ENCODE assay signal across 1 cellular context in the genomic region with DNA sequence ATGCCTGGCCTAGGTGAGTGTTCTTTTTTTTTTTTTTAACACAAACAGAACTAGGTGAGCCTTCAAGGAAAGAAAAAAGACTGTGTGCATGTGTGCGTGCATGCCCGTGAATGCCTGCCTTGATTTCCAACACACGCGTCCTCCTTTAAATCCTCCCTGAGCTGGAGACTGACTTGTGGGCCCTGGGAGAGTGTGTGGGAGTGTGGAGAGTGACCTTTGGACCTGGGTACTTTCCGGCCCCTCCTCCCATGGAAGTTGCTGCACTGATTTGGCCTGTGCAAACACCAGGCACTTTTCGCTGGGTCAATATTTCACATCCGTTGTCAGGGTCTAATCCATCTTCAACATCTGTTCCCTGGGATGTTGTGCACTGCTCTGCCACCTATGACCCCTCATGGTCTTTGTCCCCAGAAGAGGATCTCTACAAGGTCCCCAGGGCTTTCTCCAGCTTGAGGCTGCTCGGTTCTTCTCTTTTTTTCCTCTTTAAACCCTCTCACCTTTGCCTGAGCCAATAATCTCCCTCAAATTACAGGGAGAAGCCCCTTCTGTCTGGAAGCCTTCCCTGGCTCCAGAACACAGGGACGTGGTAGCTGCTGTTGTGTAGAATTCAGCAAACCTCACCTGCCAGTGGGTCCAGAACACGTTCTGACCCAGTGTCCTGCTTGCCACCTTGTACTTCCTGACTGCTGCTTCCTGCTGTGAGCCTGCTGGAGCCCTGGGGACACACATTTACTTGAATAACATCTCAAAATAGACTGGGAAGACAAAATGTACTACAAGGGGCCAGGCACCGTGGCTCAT.
TF ChIP-seq lines count a peak whose summit lies in the region.

No MANE protein-coding gene starts in this region.

TF ChIP-seq in HepG2, 621 proteins besides CTCF, POLR2A, EP300 and RAD21 (continued from another document and continues in another):
- no peak for TF ChIP-seq FOXM1 (CRISPR knock-in tag; IDR thresholded peaks at IDR 0.05)
- TF ChIP-seq ZNF121 (CRISPR knock-in tag; IDR thresholded peaks at IDR 0.05), result peak; percentile 99
- TF ChIP-seq, protein P1, sequence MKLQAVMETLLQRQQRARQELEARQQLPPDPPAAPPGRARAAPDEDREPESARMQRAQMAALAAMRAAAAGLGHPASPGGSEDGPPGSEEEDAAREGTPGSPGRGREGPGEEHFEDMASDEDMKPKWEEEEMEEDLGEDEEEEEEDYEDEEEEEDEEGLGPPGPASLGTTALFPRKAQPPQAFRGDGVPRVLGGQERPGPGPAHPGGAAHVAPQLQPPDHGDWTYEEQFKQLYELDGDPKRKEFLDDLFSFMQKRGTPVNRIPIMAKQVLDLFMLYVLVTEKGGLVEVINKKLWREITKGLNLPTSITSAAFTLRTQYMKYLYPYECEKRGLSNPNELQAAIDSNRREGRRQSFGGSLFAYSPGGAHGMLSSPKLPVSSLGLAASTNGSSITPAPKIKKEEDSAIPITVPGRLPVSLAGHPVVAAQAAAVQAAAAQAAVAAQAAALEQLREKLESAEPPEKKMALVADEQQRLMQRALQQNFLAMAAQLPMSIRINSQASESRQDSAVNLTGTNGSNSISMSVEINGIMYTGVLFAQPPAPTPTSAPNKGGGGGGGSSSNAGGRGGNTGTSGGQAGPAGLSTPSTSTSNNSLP (IDR thresholded peaks at IDR 0.05; ENCODE audit: low read depth, low read length), result peak; percentile 91
- no peak for TF ChIP-seq HNRNPL (IDR thresholded peaks at IDR 0.05; ENCODE audit: low read depth, low read length)
- no peak for TF ChIP-seq PTBP1 (IDR thresholded peaks at IDR 0.05; ENCODE audit: low read depth, low read length, poor library complexity, severe bottlenecking)
- TF ChIP-seq, protein P2, sequence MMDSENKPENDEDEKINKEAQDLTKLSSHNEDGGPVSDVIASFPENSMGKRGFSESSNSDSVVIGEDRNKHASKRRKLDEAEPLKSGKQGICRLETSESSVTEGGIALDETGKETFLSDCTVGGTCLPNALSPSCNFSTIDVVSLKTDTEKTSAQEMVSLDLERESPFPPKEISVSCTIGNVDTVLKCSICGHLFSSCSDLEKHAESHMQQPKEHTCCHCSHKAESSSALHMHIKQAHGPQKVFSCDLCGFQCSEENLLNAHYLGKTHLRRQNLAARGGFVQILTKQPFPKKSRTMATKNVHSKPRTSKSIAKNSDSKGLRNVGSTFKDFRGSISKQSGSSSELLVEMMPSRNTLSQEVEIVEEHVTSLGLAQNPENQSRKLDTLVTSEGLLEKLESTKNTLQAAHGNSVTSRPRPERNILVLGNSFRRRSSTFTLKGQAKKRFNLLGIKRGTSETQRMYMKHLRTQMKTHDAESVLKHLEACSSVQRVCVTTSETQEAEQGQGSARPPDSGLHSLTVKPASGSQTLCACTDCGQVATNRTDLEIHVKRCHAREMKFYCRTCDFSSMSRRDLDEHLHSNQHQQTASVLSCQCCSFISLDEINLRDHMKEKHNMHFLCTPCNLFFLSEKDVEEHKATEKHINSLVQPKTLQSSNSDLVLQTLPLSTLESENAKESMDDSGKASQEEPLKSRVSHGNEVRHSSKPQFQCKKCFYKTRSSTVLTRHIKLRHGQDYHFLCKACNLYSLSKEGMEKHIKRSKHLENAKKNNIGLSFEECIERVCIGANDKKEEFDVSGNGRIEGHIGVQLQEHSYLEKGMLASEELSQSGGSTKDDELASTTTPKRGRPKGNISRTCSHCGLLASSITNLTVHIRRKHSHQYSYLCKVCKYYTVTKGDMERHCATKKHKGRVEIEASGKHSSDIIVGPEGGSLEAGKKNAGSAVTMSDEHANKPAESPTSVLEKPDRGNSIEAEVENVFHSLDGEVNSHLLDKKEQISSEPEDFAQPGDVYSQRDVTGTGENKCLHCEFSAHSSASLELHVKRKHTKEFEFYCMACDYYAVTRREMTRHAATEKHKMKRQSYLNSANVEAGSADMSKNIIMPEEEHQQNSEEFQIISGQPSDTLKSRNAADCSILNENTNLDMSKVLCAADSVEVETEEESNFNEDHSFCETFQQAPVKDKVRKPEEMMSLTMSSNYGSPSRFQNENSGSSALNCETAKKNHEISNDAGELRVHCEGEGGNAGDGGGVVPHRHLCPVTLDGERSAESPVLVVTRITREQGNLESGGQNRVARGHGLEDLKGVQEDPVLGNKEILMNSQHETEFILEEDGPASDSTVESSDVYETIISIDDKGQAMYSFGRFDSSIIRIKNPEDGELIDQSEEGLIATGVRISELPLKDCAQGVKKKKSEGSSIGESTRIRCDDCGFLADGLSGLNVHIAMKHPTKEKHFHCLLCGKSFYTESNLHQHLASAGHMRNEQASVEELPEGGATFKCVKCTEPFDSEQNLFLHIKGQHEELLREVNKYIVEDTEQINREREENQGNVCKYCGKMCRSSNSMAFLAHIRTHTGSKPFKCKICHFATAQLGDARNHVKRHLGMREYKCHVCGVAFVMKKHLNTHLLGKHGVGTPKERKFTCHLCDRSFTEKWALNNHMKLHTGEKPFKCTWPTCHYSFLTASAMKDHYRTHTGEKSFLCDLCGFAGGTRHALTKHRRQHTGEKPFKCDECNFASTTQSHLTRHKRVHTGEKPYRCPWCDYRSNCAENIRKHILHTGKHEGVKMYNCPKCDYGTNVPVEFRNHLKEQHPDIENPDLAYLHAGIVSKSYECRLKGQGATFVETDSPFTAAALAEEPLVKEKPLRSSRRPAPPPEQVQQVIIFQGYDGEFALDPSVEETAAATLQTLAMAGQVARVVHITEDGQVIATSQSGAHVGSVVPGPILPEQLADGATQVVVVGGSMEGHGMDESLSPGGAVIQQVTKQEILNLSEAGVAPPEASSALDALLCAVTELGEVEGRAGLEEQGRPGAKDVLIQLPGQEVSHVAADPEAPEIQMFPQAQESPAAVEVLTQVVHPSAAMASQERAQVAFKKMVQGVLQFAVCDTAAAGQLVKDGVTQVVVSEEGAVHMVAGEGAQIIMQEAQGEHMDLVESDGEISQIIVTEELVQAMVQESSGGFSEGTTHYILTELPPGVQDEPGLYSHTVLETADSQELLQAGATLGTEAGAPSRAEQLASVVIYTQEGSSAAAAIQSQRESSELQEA (CRISPR knock-in tag; IDR thresholded peaks at IDR 0.05; ENCODE audit: not compliant biosample characterization), result no peak
- no peak for TF ChIP-seq HMGA1 (CRISPR knock-in tag; conservative IDR thresholded peaks at IDR 0.05)
- peak; percentile 49; the same call in 1 of the 2 replicates for TF ChIP-seq FOXK2 (IDR thresholded peaks at IDR 0.05)
- no peak for TF ChIP-seq FIP1L1 (IDR thresholded peaks at IDR 0.05; ENCODE audit: borderline replicate concordance, insufficient read depth, low read depth, low read length)
- no peak for TF ChIP-seq ZNF549 (CRISPR knock-in tag; IDR thresholded peaks at IDR 0.05)
- TF ChIP-seq NR2F6 (IDR thresholded peaks at IDR 0.05), result peak; percentile 99
- peak; percentile 100 for TF ChIP-seq NR2F6 (CRISPR knock-in tag; IDR thresholded peaks at IDR 0.05)
- peak; percentile 96 for TF ChIP-seq NR2F2 (IDR thresholded peaks at IDR 0.05; ENCODE audit: borderline replicate concordance, low read depth)
- peak; percentile 94; the same call in 1 of the 2 replicates for TF ChIP-seq ZNF205 (CRISPR knock-in tag; IDR thresholded peaks at IDR 0.05)
- TF ChIP-seq TSC22D2 (CRISPR knock-in tag; IDR thresholded peaks at IDR 0.05; ENCODE audit: borderline replicate concordance), result peak; percentile 82; the same call in 1 of the 2 replicates
- TF ChIP-seq ZNF143 (CRISPR knock-in tag; IDR thresholded peaks at IDR 0.05), result peak; percentile 48; the same call in 1 of the 2 replicates
- TF ChIP-seq ARNT (IDR thresholded peaks at IDR 0.05), result no peak
- TF ChIP-seq, protein P3, sequence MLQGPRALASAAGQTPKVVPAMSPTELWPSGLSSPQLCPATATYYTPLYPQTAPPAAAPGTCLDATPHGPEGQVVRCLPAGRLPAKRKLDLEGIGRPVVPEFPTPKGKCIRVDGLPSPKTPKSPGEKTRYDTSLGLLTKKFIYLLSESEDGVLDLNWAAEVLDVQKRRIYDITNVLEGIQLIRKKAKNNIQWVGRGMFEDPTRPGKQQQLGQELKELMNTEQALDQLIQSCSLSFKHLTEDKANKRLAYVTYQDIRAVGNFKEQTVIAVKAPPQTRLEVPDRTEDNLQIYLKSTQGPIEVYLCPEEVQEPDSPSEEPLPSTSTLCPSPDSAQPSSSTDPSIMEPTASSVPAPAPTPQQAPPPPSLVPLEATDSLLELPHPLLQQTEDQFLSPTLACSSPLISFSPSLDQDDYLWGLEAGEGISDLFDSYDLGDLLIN (CRISPR knock-in tag; IDR thresholded peaks at IDR 0.05; ENCODE audit: borderline replicate concordance), result no peak
- TF ChIP-seq, protein P4, sequence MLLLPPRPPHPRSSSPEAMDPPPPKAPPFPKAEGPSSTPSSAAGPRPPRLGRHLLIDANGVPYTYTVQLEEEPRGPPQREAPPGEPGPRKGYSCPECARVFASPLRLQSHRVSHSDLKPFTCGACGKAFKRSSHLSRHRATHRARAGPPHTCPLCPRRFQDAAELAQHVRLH (CRISPR knock-in tag; IDR thresholded peaks at IDR 0.05; ENCODE audit: borderline replicate concordance, low read depth), result peak; percentile 95
- TF ChIP-seq ZNF790 (CRISPR knock-in tag; IDR thresholded peaks at IDR 0.05; ENCODE audit: borderline replicate concordance), result no peak; the same call in 1 of the 2 replicates
- TF ChIP-seq, protein P5, sequence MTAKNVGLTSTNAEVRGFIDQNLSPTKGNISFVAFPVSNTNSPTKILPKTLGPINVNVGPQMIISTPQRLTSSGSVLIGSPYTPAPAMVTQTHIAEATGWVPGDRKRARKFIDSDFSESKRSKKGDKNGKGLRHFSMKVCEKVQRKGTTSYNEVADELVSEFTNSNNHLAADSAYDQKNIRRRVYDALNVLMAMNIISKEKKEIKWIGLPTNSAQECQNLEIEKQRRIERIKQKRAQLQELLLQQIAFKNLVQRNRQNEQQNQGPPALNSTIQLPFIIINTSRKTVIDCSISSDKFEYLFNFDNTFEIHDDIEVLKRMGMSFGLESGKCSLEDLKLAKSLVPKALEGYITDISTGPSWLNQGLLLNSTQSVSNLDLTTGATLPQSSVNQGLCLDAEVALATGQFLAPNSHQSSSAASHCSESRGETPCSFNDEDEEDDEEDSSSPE (CRISPR knock-in tag; IDR thresholded peaks at IDR 0.05), result peak; percentile 71; the same call in 1 of the 2 replicates
- TF ChIP-seq MXD4 (CRISPR knock-in tag; IDR thresholded peaks at IDR 0.05), result peak; percentile 46; the same call in 1 of the 2 replicates
- peak; percentile 44; the same call in 1 of the 2 replicates for TF ChIP-seq SMC3 (IDR thresholded peaks at IDR 0.05; ENCODE audit: low read length)
- peak; percentile 84; the same call in 1 of the 2 replicates for TF ChIP-seq ZNF569 (CRISPR knock-in tag; IDR thresholded peaks at IDR 0.05; ENCODE audit: borderline replicate concordance)
- TF ChIP-seq MZF1 (CRISPR knock-in tag; IDR thresholded peaks at IDR 0.05; ENCODE audit: borderline replicate concordance), result no peak
- TF ChIP-seq ZNF7 (CRISPR knock-in tag; IDR thresholded peaks at IDR 0.05), result peak; percentile 38; the same call in 1 of the 2 replicates
- TF ChIP-seq RXRA (CRISPR knock-in tag; IDR thresholded peaks at IDR 0.05), result peak; percentile 95
- TF ChIP-seq MAZ (IDR thresholded peaks at IDR 0.05; ENCODE audit: borderline replicate concordance, low read depth, low read length), result peak; percentile 60; the same call in 1 of the 2 replicates
- peak; percentile 93 for TF ChIP-seq MAZ (CRISPR knock-in tag; IDR thresholded peaks at IDR 0.05; ENCODE audit: low read depth)
- TF ChIP-seq, protein P6, sequence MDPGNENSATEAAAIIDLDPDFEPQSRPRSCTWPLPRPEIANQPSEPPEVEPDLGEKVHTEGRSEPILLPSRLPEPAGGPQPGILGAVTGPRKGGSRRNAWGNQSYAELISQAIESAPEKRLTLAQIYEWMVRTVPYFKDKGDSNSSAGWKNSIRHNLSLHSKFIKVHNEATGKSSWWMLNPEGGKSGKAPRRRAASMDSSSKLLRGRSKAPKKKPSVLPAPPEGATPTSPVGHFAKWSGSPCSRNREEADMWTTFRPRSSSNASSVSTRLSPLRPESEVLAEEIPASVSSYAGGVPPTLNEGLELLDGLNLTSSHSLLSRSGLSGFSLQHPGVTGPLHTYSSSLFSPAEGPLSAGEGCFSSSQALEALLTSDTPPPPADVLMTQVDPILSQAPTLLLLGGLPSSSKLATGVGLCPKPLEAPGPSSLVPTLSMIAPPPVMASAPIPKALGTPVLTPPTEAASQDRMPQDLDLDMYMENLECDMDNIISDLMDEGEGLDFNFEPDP (CRISPR knock-in tag; conservative IDR thresholded peaks at IDR 0.05), result peak; percentile 54
- no peak for TF ChIP-seq ZNF446 (CRISPR knock-in tag; IDR thresholded peaks at IDR 0.05)
- TF ChIP-seq ZSCAN30 (CRISPR knock-in tag; IDR thresholded peaks at IDR 0.05), result no peak
- TF ChIP-seq, protein P7, sequence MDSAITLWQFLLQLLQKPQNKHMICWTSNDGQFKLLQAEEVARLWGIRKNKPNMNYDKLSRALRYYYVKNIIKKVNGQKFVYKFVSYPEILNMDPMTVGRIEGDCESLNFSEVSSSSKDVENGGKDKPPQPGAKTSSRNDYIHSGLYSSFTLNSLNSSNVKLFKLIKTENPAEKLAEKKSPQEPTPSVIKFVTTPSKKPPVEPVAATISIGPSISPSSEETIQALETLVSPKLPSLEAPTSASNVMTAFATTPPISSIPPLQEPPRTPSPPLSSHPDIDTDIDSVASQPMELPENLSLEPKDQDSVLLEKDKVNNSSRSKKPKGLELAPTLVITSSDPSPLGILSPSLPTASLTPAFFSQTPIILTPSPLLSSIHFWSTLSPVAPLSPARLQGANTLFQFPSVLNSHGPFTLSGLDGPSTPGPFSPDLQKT (CRISPR knock-in tag; IDR thresholded peaks at IDR 0.05; ENCODE audit: borderline replicate concordance), result no peak
- peak; percentile 31 for TF ChIP-seq STAG1 (CRISPR knock-in tag; IDR thresholded peaks at IDR 0.05)
- TF ChIP-seq ZFP36L2 (CRISPR knock-in tag; IDR thresholded peaks at IDR 0.05), result no peak
- peak; percentile 71 for TF ChIP-seq TCF7 (IDR thresholded peaks at IDR 0.05; ENCODE audit: low read depth)
- TF ChIP-seq, protein P8, sequence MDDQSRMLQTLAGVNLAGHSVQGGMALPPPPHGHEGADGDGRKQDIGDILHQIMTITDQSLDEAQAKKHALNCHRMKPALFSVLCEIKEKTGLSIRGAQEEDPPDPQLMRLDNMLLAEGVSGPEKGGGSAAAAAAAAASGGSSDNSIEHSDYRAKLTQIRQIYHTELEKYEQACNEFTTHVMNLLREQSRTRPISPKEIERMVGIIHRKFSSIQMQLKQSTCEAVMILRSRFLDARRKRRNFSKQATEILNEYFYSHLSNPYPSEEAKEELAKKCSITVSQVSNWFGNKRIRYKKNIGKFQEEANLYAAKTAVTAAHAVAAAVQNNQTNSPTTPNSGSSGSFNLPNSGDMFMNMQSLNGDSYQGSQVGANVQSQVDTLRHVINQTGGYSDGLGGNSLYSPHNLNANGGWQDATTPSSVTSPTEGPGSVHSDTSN (CRISPR knock-in tag; IDR thresholded peaks at IDR 0.05; ENCODE audit: borderline replicate concordance), result no peak
- peak; percentile 84 for TF ChIP-seq CBFB (CRISPR knock-in tag; IDR thresholded peaks at IDR 0.05)
- TF ChIP-seq ZNF333 (CRISPR knock-in tag; IDR thresholded peaks at IDR 0.05; ENCODE audit: borderline replicate concordance), result peak; percentile 86
- no peak for TF ChIP-seq ZNF30 (CRISPR knock-in tag; IDR thresholded peaks at IDR 0.05)
- TF ChIP-seq, protein P9, sequence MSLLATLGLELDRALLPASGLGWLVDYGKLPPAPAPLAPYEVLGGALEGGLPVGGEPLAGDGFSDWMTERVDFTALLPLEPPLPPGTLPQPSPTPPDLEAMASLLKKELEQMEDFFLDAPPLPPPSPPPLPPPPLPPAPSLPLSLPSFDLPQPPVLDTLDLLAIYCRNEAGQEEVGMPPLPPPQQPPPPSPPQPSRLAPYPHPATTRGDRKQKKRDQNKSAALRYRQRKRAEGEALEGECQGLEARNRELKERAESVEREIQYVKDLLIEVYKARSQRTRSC (CRISPR knock-in tag; IDR thresholded peaks at IDR 0.05; ENCODE audit: low read depth), result no peak
- peak; percentile 77; the same call in 1 of the 2 replicates for TF ChIP-seq ZNF101 (CRISPR knock-in tag; IDR thresholded peaks at IDR 0.05; ENCODE audit: borderline replicate concordance, low read depth)
